8 cellular contexts compared by ENCODE assay signal in genomic region chr9:93095205-93096130, GRCh38. TPM values are rescaled to one million over a fixed set of nuclear protein-coding genes. Genes with fewer than 3 reads are reported as not detected.
DNase-seq lines count a peak whose midpoint lies in the region; ATAC-seq, FAIRE-seq and TF ChIP-seq lines count a peak whose summit lies in the region.

No MANE protein-coding gene starts in this region.

- peak overlapping the region; percentile 22 for H2AFZ ChIP-seq in smooth muscle cell (ENCODE audit: low read depth)

- H3K27me3 ChIP-seq in bronchial epithelial cell (ENCODE audit: control insufficient read depth, insufficient read depth, low read length): no peaks in the 10 kb centered on the region
- no peaks in the 10 kb centered on the region for H3K27me3 ChIP-seq in smooth muscle cell (ENCODE audit: low read depth)

- H3K4me2 ChIP-seq in smooth muscle cell: peak overlapping the region; percentile 80

- H3K36me3 ChIP-seq in bronchial epithelial cell (ENCODE audit: control insufficient read depth, insufficient read depth, low read length): peaks cover 2% of the 10 kb centered on the region
- H3K36me3 ChIP-seq in smooth muscle cell (ENCODE audit: low read depth): no peaks in the 10 kb centered on the region

- no peak for TF ChIP-seq CTCF in AG09309 (IDR thresholded peaks at IDR 0.05; ENCODE audit: control insufficient read depth, insufficient read depth, low read depth, low read length, missing control alignments)
- TF ChIP-seq CTCF in WTC11 (IDR thresholded peaks at IDR 0.05): no peak
- TF ChIP-seq CTCF in bronchial epithelial cell (IDR thresholded peaks at IDR 0.05; ENCODE audit: insufficient read depth, low read length, severe bottlenecking): no peak
- no peak for TF ChIP-seq CTCF in smooth muscle cell (IDR thresholded peaks at IDR 0.05; ENCODE audit: borderline replicate concordance, insufficient read depth, poor library complexity, severe bottlenecking)

- peaks cover 19% of the 10 kb centered on the region for H3F3A ChIP-seq in smooth muscle cell (ENCODE audit: low read depth)

- H3K4me3 ChIP-seq in AG09309 (ENCODE audit: control insufficient read depth, low read depth, low read length): peak overlapping the region; percentile 79
- peak overlapping the region; percentile 76 for H3K4me3 ChIP-seq in bronchial epithelial cell (ENCODE audit: low read depth, low read length)
- H3K4me3 ChIP-seq in smooth muscle cell: peak overlapping the region; percentile 78

- H3K36me3 Mint-ChIP-seq in WTC11 (no peaks in the 10 kb centered on the region), immature natural killer cell (no peaks in the 10 kb centered on the region)

- peak; percentile 61 for ATAC-seq in GM19023 (IDR thresholded peaks at IDR 0.05; ENCODE audit: unreplicated experiment)
- peak; percentile 65 for ATAC-seq in HG03175 (IDR thresholded peaks at IDR 0.05; ENCODE audit: unreplicated experiment)
- peak; percentile 87 for ATAC-seq in WTC11

- H3K4me3 Mint-ChIP-seq in WTC11 (peak overlapping the region; percentile 64), immature natural killer cell (peak overlapping the region; percentile 80 to 87 (median 84))

- H3K9me3 Mint-ChIP-seq in WTC11 (peaks cover 2% of the 10 kb centered on the region; the same call in 1 of the 2 replicates), immature natural killer cell (no peaks in the 10 kb centered on the region)

- 18% methylated on average over 35 of the region's 95 CpGs for WGBS in smooth muscle cell (ENCODE audit: low lambda C conversion rate)

- peak overlapping the region; percentile 79 for H3K27ac ChIP-seq in smooth muscle cell (ENCODE audit: low read depth)

- H3K27me3 Mint-ChIP-seq in WTC11 (ENCODE audit: low read depth): no peaks in the 10 kb centered on the region
- peaks cover 2 to 14% (median 2%) of the 10 kb centered on the region in 3 donors for H3K27me3 Mint-ChIP-seq in immature natural killer cell (ENCODE audit: low read depth in 3 of 3)

- peaks cover 25% of the 10 kb centered on the region for H4K20me1 ChIP-seq in smooth muscle cell (ENCODE audit: low read depth)

- peaks cover 4% of the 10 kb centered on the region for H3K4me1 ChIP-seq in smooth muscle cell (ENCODE audit: low read depth)

- H3K27ac Mint-ChIP-seq in WTC11 (peak overlapping the region; percentile 93), immature natural killer cell (peak overlapping the region; percentile 72 to 98 (median 92))

- no peak for FAIRE-seq in bronchial epithelial cell (lab: Jason Lieb, UNC)

- DNase-seq in AG09309 (ENCODE audit: low read depth) (peak; percentile 86), NCI-H2227 treated with DMSO at 0.1 percent for 48 hours (lab: John Stamatoyannopoulos, UW) (peak; percentile 91), WTC11 (ENCODE audit: low spot score) (peak; percentile 100), bronchial epithelial cell (ENCODE audit: low read depth) (peak; percentile 89), immature natural killer cell (peak; percentile 100), smooth muscle cell (lab: John Stamatoyannopoulos, UW; ENCODE audit: unreplicated experiment) (peak; percentile 100)

- no peaks in the 10 kb centered on the region for H3K9me3 ChIP-seq in smooth muscle cell (replicated peaks; ENCODE audit: low read depth)

- CTCF ChIA-PET in WTC11 (lab: Charles Lee): interaction anchor here (0.7 to 2.1 kb wide), 8 partner anchors 12 to 138 kb away, joined by 3 to 8 read pairs (median 4); partner anchors contain the start of gene NINJ1

- POLR2A ChIA-PET in WTC11 (lab: Charles Lee): interaction anchor here (1.0 to 1.2 kb wide), 2 partner anchors 34 to 395 kb away, joined by 3 read pairs; no protein-coding TSS in a partner anchor

- peak overlapping the region; percentile 74 for H3K9ac ChIP-seq in smooth muscle cell (ENCODE audit: low read depth)

- H3K79me2 ChIP-seq in smooth muscle cell (ENCODE audit: low read depth): peaks cover 30% of the 10 kb centered on the region

- H3K4me1 Mint-ChIP-seq in WTC11 (peaks cover 23% of the 10 kb centered on the region), immature natural killer cell (peaks cover 57 to 62% of the 10 kb centered on the region in 2 donors)

TF ChIP-seq in WTC11, 78 proteins besides CTCF, POLR2A, EP300 and RAD21:
- TF ChIP-seq NR1H2 (CRISPR knock-in tag; IDR thresholded peaks at IDR 0.05) (no peak), TEAD1 (CRISPR knock-in tag; IDR thresholded peaks at IDR 0.05) (no peak), HMGXB4 (CRISPR knock-in tag; IDR thresholded peaks at IDR 0.05) (no peak; the same call in 1 of the 2 replicates), ETV6 (CRISPR knock-in tag; IDR thresholded peaks at IDR 0.05) (peak; percentile 62; the same call in 1 of the 2 replicates), E2F5 (CRISPR knock-in tag; IDR thresholded peaks at IDR 0.05) (0 out of 2 replicates have a peak, but pooled peaks have one; percentile 35), ERG (CRISPR knock-in tag; IDR thresholded peaks at IDR 0.05) (no peak), GTF2I (CRISPR knock-in tag; conservative IDR thresholded peaks at IDR 0.05) (0 out of 2 replicates have a peak, but pooled peaks have one; percentile 26), EMX1 (CRISPR knock-in tag; IDR thresholded peaks at IDR 0.05) (no peak), ZBTB21 (CRISPR knock-in tag; IDR thresholded peaks at IDR 0.05; ENCODE audit: borderline replicate concordance) (0 out of 2 replicates have a peak, but pooled peaks have one; percentile 50), SMAD4 (CRISPR knock-in tag; IDR thresholded peaks at IDR 0.05) (no peak)

RNA-seq across cellular contexts. Expression of gene CARD19, which starts 0.5 kb away (rescaled TPM):
- total RNA-seq in WTC11 (2021) (30.0 to 34.5 TPM (median 32.8 TPM) in 3 replicates), bronchial epithelial cell (43.4 and 47.9 TPM in 2 replicates), smooth muscle cell (41.6 and 86.0 TPM in 2 replicates)
- polyA plus RNA-seq in immature natural killer cell (100 to 1,000 TPM in 1 of 3 donors, 10 to 100 TPM in 2; 55.1 to 105 (median 78.8) TPM), smooth muscle cell (88.1 TPM in 2 replicates)

RNA-seq across cellular contexts. Expression of gene SUSD3, which starts 37.0 kb away (rescaled TPM):
- total RNA-seq in WTC11 (2021) (11.5 to 13.2 TPM (median 11.9 TPM) in 3 replicates), bronchial epithelial cell (0.26 TPM in 1 of 2 replicates, not detected in the other), smooth muscle cell (not detected in 2 replicates)
- polyA plus RNA-seq in immature natural killer cell (1 to 10 TPM in 2 of 3 donors, not detected in 1; 3.5 to 5.2 TPM), smooth muscle cell (0.34 TPM in 1 of 2 replicates, not detected in the other)

RNA-seq across cellular contexts. Expression of gene NINJ1, which starts 38.6 kb away (rescaled TPM):
- 35.6 to 41.3 TPM (median 37.7 TPM) in 3 replicates for total RNA-seq in WTC11 (2021)
- 13.4 and 15.9 TPM in 2 replicates for total RNA-seq in bronchial epithelial cell
- polyA plus RNA-seq in immature natural killer cell: 10 to 100 TPM; 51.3 to 91.0 (median 54.0) TPM
- total RNA-seq in smooth muscle cell: 31.5 and 34.3 TPM in 2 replicates
- 53.7 and 66.8 TPM in 2 replicates for polyA plus RNA-seq in smooth muscle cell

Comparison
In these comparisons a context has a peak if more than half of its experiments do, and no peak if none do; other contexts are left out.
1. Peak in every context shown above with its lines: DNase-seq, ATAC-seq, H3K4me3 ChIP-seq and H3K27ac ChIP-seq.